ENCODE assay signal across 1 cellular context in genomic region chr1:54375331-54376084, GRCh38.
TF ChIP-seq lines count a peak whose summit lies in the region.

No MANE protein-coding gene starts in this region.

TF ChIP-seq in HCT116, 20 proteins besides CTCF, POLR2A, EP300 and RAD21 (continued from another document):
- TF ChIP-seq ELF1 (IDR thresholded peaks at IDR 0.05; ENCODE audit: borderline replicate concordance, low read depth) (no peak), TCF7L2 (IDR thresholded peaks at IDR 0.05; ENCODE audit: borderline replicate concordance, extremely low read depth, insufficient read depth, insufficient read length) (no peak), EGR1 (IDR thresholded peaks at IDR 0.05; ENCODE audit: low read depth) (no peak), SIN3A (IDR thresholded peaks at IDR 0.05; ENCODE audit: low read depth) (no peak), FOSL1 (IDR thresholded peaks at IDR 0.05; ENCODE audit: low read depth) (no peak), EZH2 (IDR thresholded peaks at IDR 0.05) (no peak), SRF (IDR thresholded peaks at IDR 0.05; ENCODE audit: low read depth) (no peak), ZFX (IDR thresholded peaks at IDR 0.05) (no peak)
- TF ChIP-seq, protein P1, sequence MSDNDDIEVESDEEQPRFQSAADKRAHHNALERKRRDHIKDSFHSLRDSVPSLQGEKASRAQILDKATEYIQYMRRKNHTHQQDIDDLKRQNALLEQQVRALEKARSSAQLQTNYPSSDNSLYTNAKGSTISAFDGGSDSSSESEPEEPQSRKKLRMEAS (IDR thresholded peaks at IDR 0.05) = no peak
TF ChIP-seq in HCT116: peak in this region for 0.
